Comparison of ENCODE assay signal across 1 cellular context in the genomic region with DNA sequence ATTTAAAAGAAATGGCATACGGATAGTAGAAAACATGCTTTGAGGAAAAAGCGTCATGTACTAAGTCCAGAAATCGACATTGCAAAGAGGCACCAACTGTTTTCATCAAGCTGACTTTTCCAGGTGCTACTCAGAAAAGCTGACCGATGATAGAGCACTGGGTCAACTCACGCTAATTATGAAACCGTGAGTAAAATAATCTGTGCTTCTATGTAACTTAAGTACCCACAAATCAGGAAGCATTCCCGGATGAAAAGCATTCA.
TF ChIP-seq lines count a peak whose summit lies in the region.

No MANE protein-coding gene starts in this region.

TF ChIP-seq in endothelial cell of umbilical vein, 7 proteins besides CTCF, POLR2A, EP300 and RAD21 (continued from another document):
- no peak for TF ChIP-seq GATA2 (IDR thresholded peaks at IDR 0.05; ENCODE audit: insufficient read depth, insufficient read length, low read depth, low read length)
